7 cellular contexts compared by ENCODE assay signal in genomic region chrX:149605248-149605885, GRCh38. TPM values are rescaled to one million over a fixed set of nuclear protein-coding genes. Genes with fewer than 3 reads are reported as not detected.
"Had no signal": no experiment of that assay in that cellular context is flagged by ENCODE, and none has a peak within 500 bp of the region (broad histone marks: within the 10 kb centered on the region; RNA-seq: fewer than 3 reads in every experiment).

No MANE protein-coding gene starts in this region.

RNA-seq across cellular contexts. Expression of gene HSFX2, which starts 10.3 kb away (rescaled TPM):
- total RNA-seq: activated CD4-positive, alpha-beta memory T cell treated with anti-CD3 and anti-CD28 coated beads, Interleukin-2, amount 10 ng/mL, durations not matched to agents 7 days and 5 days; OCI-LY7; Right ventricle myocardium superior; T-helper 2 cell treated with Interferon-gamma antibody and Interleukin-4, amounts not matched to agents 100 ng/mL and 5 ng/mL, for 36 hours had no signal

RNA-seq across cellular contexts. Expression of gene MAGEA9B, which starts 18.1 kb away (rescaled TPM):
- total RNA-seq: activated CD4-positive, alpha-beta memory T cell treated with anti-CD3 and anti-CD28 coated beads, Interleukin-2, amount 10 ng/mL, durations not matched to agents 7 days and 5 days; activated CD8-positive, alpha-beta memory T cell treated with anti-CD3 and anti-CD28 coated beads, Interleukin-2, amount 10 ng/mL, durations not matched to agents 7 days and 5 days; MCF 10A; OCI-LY7; PC-9; Right ventricle myocardium superior; T-helper 2 cell treated with Interferon-gamma antibody and Interleukin-4, amounts not matched to agents 100 ng/mL and 5 ng/mL, for 36 hours had no signal

RNA-seq across cellular contexts. Expression of gene HSFX3, which starts 55.6 kb away (rescaled TPM):
- total RNA-seq: activated CD4-positive, alpha-beta memory T cell treated with anti-CD3 and anti-CD28 coated beads, Interleukin-2, amount 10 ng/mL, durations not matched to agents 7 days and 5 days; MCF 10A; OCI-LY7; PC-9; Right ventricle myocardium superior; T-helper 2 cell treated with Interferon-gamma antibody and Interleukin-4, amounts not matched to agents 100 ng/mL and 5 ng/mL, for 36 hours had no signal
